In the genomic region with DNA sequence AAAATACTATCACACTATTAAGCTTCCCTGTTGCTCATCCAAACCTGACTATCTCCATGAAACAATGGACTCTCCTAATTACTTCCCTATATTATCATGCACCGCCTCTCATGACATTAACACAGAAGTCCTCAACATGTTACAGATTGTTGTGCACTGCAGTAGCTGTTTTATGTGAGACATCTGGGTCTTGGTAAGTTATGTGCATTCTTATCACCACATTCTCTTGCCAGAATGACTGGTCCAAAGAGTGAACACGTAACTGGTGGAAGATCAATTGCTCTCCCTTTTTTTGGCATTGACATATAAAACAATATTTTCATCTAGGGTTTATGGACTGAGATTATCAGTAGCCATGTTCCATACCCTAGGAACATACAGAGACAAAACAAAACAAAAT, we compare ENCODE assay signal across 27 cellular contexts. TPM values are rescaled to one million over a fixed set of nuclear protein-coding genes. Genes with fewer than 3 reads are reported as not detected.
"Had no signal": no experiment of that assay in that cellular context is flagged by ENCODE, and none has a peak within 500 bp of the region (broad histone marks: within the 10 kb centered on the region; RNA-seq: fewer than 3 reads in every experiment).

No MANE protein-coding gene starts in this region.

- FAIRE-seq: endothelial cell of umbilical vein, islet of Langerhans had no signal

- H3K4me3 Mint-ChIP-seq: naive thymus-derived CD4-positive, alpha-beta T cell; nephron; neural progenitor cell; stimulated activated effector memory CD8-positive, alpha-beta T cell treated with anti-CD3 and anti-CD28 coated beads, Interleukin-12 subunit alpha, Interleukin-12 subunit beta, amount 100 ng/mL, for 72 hours had no signal

- H3K27me3 Mint-ChIP-seq: naive thymus-derived CD4-positive, alpha-beta T cell; progenitor cell of endocrine pancreas had no signal

- H3K36me3 Mint-ChIP-seq: naive thymus-derived CD4-positive, alpha-beta T cell; neural progenitor cell; stimulated activated effector memory CD8-positive, alpha-beta T cell treated with anti-CD3 and anti-CD28 coated beads, Interleukin-12 subunit alpha, Interleukin-12 subunit beta, amount 100 ng/mL, for 72 hours had no signal

- H2AFZ ChIP-seq: neural progenitor cell, parathyroid adenoma had no signal

- H3K36me3 ChIP-seq: esophagus muscularis mucosa, gastroesophageal sphincter, heart right ventricle, left lung, neural progenitor cell, right lobe of liver, stomach, thyroid gland had no signal

- H3K4me3 ChIP-seq: coronary artery, esophagus muscularis mucosa, gastroesophageal sphincter, heart right ventricle, left lung, neural progenitor cell, right lobe of liver, stomach, thyroid gland had no signal

- H3K4me1 Mint-ChIP-seq: naive thymus-derived CD4-positive, alpha-beta T cell; nephron; neural progenitor cell; stimulated activated effector memory CD8-positive, alpha-beta T cell treated with anti-CD3 and anti-CD28 coated beads, Interleukin-12 subunit alpha, Interleukin-12 subunit beta, amount 100 ng/mL, for 72 hours had no signal

- H3K27ac ChIP-seq: coronary artery, esophagus muscularis mucosa, foreskin keratinocyte, gastroesophageal sphincter, heart right ventricle, left lung, neural progenitor cell, parathyroid adenoma, right lobe of liver, stomach, thyroid gland had no signal

- H3K9me3 ChIP-seq: esophagus muscularis mucosa, gastroesophageal sphincter, heart right ventricle, left lung, right lobe of liver, stomach, thyroid gland had no signal

- H3K27me3 ChIP-seq: esophagus muscularis mucosa, foreskin keratinocyte, gastroesophageal sphincter, heart right ventricle, left lung, neural progenitor cell, right lobe of liver, stomach, thyroid gland had no signal

- H3K27ac Mint-ChIP-seq: naive thymus-derived CD4-positive, alpha-beta T cell; nephron; neural progenitor cell; progenitor cell of endocrine pancreas; stimulated activated effector memory CD8-positive, alpha-beta T cell treated with anti-CD3 and anti-CD28 coated beads, Interleukin-12 subunit alpha, Interleukin-12 subunit beta, amount 100 ng/mL, for 72 hours had no signal

- H3K9ac ChIP-seq: neural progenitor cell, parathyroid adenoma had no signal

- H3K4me1 ChIP-seq: esophagus muscularis mucosa, gastroesophageal sphincter, heart right ventricle, left lung, neural progenitor cell, parathyroid adenoma, right lobe of liver, stomach, thyroid gland had no signal

- H3K9me3 Mint-ChIP-seq: neural progenitor cell had no signal

- DNase-seq: dermis blood vessel endothelial cell; effector memory CD4-positive, alpha-beta T cell; foreskin keratinocyte; heart right ventricle; hippocampal formation; left cardiac atrium; left lung; mesendoderm; midbrain; naive thymus-derived CD4-positive, alpha-beta T cell; right lobe of liver; stimulated activated CD4-positive, alpha-beta T cell treated with anti-CD3 and anti-CD28 coated beads, Interleukin-2, amount 100 ng/mL, for 24 hours; stimulated activated CD4-positive, alpha-beta T cell treated with anti-CD3 and anti-CD28 coated beads, Interleukin-4, amount 100 ng/mL, for 24 hours; stimulated activated naive CD4-positive, alpha-beta T cell treated with Interleukin-2 at 50 U/mL for 16 hours; stomach; thyroid gland; trophoblast cell had no signal

- H3K4me2 ChIP-seq: neural progenitor cell had no signal

- H3K79me2 ChIP-seq: parathyroid adenoma had no signal

RNA-seq across cellular contexts. Expression of a gene that starts 59.4 kb away (rescaled TPM):
- total RNA-seq: naive thymus-derived CD4-positive, alpha-beta T cell had no signal
